ENCODE assay signal across 18 cellular contexts in genomic region chr6:47521966-47522365, GRCh38.
"Had no signal": no experiment of that assay in that cellular context is flagged by ENCODE, and none has a peak within 500 bp of the region (broad histone marks: within the 10 kb centered on the region; RNA-seq: fewer than 3 reads in every experiment).

No MANE protein-coding gene starts in this region.

- H3K9me3 Mint-ChIP-seq: dendritic cell treated with granulocyte-macrophage colony-stimulating factor and Interleukin-4, amounts not matched to agents 40 ng/mL and 50 ng/mL, for 4 days; natural killer cell; stimulated activated naive CD8-positive, alpha-beta T cell treated with anti-CD3 and anti-CD28 coated beads, Interleukin-15, amount 100 ng/mL, for 72 hours had no signal

- H3K27ac Mint-ChIP-seq: dendritic cell treated with granulocyte-macrophage colony-stimulating factor and Interleukin-4, amounts not matched to agents 40 ng/mL and 50 ng/mL, for 4 days; natural killer cell; neural progenitor cell; stimulated activated naive B cell treated with anti-CD40 and anti-IgM and Interleukin-4, amounts not matched to agents 10 μg/mL and 1 μg/mL and 100 μg/mL, for 72 hours; stimulated activated naive CD8-positive, alpha-beta T cell treated with anti-CD3 and anti-CD28 coated beads, Interleukin-15, amount 100 ng/mL, for 72 hours had no signal

- ATAC-seq: esophagus mucosa; heart right ventricle; natural killer cell; right lobe of liver; stimulated activated naive B cell treated with anti-CD40 and anti-IgM and Interleukin-4, amounts not matched to agents 10 μg/mL and 1 μg/mL and 100 μg/mL, for 72 hours; stimulated activated naive CD8-positive, alpha-beta T cell treated with anti-CD3 and anti-CD28 coated beads, Interleukin-15, amount 100 ng/mL, for 72 hours had no signal

- H3K9me3 ChIP-seq: heart right ventricle, ovary, right lobe of liver, spleen, testis, tibial nerve had no signal

- H3K4me1 ChIP-seq: neural progenitor cell, testis had no signal

- H3K27ac ChIP-seq: heart right ventricle, neural progenitor cell, ovary, right lobe of liver, spleen, testis, tibial nerve had no signal

- H3K27me3 Mint-ChIP-seq: dendritic cell treated with granulocyte-macrophage colony-stimulating factor and Interleukin-4, amounts not matched to agents 40 ng/mL and 50 ng/mL, for 4 days; stimulated activated naive B cell treated with anti-CD40 and anti-IgM and Interleukin-4, amounts not matched to agents 10 μg/mL and 1 μg/mL and 100 μg/mL, for 72 hours; stimulated activated naive CD8-positive, alpha-beta T cell treated with anti-CD3 and anti-CD28 coated beads, Interleukin-15, amount 100 ng/mL, for 72 hours had no signal

- H3K4me3 Mint-ChIP-seq: dendritic cell treated with granulocyte-macrophage colony-stimulating factor and Interleukin-4, amounts not matched to agents 40 ng/mL and 50 ng/mL, for 4 days; natural killer cell; neural progenitor cell; stimulated activated naive B cell treated with anti-CD40 and anti-IgM and Interleukin-4, amounts not matched to agents 10 μg/mL and 1 μg/mL and 100 μg/mL, for 72 hours; stimulated activated naive CD8-positive, alpha-beta T cell treated with anti-CD3 and anti-CD28 coated beads, Interleukin-15, amount 100 ng/mL, for 72 hours had no signal

- H3K4me3 ChIP-seq: heart right ventricle, neural progenitor cell, ovary, right lobe of liver, spleen, testis, tibial nerve had no signal

- H3K4me2 ChIP-seq: neural progenitor cell had no signal

- H3K27me3 ChIP-seq: heart right ventricle, neural progenitor cell, ovary, right lobe of liver, spleen, testis, tibial nerve had no signal

- DNase-seq: heart right ventricle; hypothalamus; kidney glomerular epithelial cell; mesendoderm; natural killer cell; nucleus accumbens; ovary; right lobe of liver; spleen; stimulated activated CD4-positive, alpha-beta T cell treated with anti-CD3 and anti-CD28 coated beads, Interleukin-2, amount 100 ng/mL, for 24 hours; stimulated activated CD4-positive, alpha-beta T cell treated with anti-CD3 and anti-CD28 coated beads, Interleukin-4, amount 100 ng/mL, for 4 hours; stimulated activated naive B cell treated with anti-CD40 and anti-IgM and Interleukin-4, amounts not matched to agents 10 μg/mL and 1 μg/mL and 100 μg/mL, for 72 hours; stimulated activated naive CD8-positive, alpha-beta T cell treated with anti-CD3 and anti-CD28 coated beads, Interleukin-15, amount 100 ng/mL, for 72 hours; testis had no signal

- H3K36me3 Mint-ChIP-seq: natural killer cell had no signal

- H2AFZ ChIP-seq: neural progenitor cell had no signal

- H3K36me3 ChIP-seq: heart right ventricle, neural progenitor cell, ovary, right lobe of liver had no signal

- H3K4me1 Mint-ChIP-seq: neural progenitor cell had no signal
